In the genomic region with DNA sequence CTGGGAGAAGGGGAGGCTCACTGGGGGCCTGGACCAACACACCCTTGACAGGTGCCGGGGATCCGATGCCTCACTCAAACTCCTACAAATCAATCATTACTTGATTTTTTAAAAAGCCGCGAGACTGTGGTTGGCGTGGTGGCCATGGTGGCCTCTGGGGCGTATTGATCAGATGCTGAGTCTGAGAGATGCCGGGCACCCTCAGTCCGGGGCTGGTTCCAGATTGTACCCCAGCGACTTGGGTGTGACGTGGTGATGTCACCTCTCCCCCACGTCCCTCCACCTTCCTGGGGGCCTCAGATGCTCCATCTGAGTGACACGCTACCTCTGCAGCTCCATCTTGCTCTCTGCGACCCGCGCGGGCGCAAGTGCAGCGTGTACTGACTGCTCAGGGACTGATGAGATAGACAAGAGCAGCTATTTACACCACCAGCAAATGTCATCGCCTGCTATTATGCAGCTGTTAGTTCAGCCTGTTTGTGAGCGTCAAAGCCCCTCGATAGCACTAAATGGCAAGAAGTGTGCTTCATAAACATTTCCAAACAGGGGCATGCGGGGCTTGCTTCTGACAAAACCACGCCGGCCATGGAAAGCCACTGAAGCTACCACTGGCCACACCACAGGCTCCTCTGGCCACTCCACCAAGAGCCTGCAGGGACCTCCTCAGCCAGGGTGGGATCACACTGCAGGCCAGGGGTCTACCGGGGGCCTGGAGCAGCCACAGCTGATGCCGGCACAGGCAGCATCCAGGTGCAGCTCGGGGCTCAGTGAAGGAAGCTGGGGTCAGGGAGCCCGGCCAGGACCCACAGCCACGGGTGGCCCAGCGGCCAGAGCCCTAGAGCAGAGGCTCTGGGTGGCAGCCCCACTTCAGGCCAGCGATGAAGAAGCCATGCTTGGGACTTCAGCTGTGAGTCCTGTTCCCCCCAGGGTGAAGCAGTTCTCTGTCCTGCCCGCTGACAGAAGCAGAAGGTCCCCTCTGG, we compare ENCODE assay signal across 19 cellular contexts. TPM values are rescaled to one million over a fixed set of nuclear protein-coding genes. Genes with fewer than 3 reads are reported as not detected.
DNase-seq lines count a peak whose midpoint lies in the region; ATAC-seq, FAIRE-seq and TF ChIP-seq lines count a peak whose summit lies in the region.
"Had no signal": no experiment of that assay in that cellular context is flagged by ENCODE, and none has a peak within 500 bp of the region (broad histone marks: within the 10 kb centered on the region; RNA-seq: fewer than 3 reads in every experiment).

No MANE protein-coding gene starts in this region.

- H2AK5ac ChIP-seq in H1 (ENCODE audit: low read depth, low read length): no peak overlapping the region

- TF ChIP-seq POLR2A in H1 (IDR thresholded peaks at IDR 0.05; ENCODE audit: control extremely low read depth in 1 of 2, low read depth in 2 of 2, low read length in 2 of 2): no peak

- no peak for FAIRE-seq in H1 (lab: Jason Lieb, UNC)
- FAIRE-seq in kidney (lab: Jason Lieb, UNC): no peak
- FAIRE-seq: GM12892 had no signal

- no peak overlapping the region for H2BK15ac ChIP-seq in H1 (ENCODE audit: low read length)

- no peak overlapping the region for H2BK20ac ChIP-seq in H1 (ENCODE audit: low read length)

- H3K14ac ChIP-seq in H1 (ENCODE audit: insufficient read length): no peak overlapping the region

- TF ChIP-seq RAD21 in H1 (IDR thresholded peaks at IDR 0.05 in 1 of 2, conservative IDR thresholded peaks at IDR 0.05 in 1 of 2; ENCODE audit: low read depth in 2 of 2, low read length in 2 of 2): no peak

- H3K9ac ChIP-seq in H1 (replicated peaks in 1 of 4; ENCODE audit: extremely low read depth in 1 of 4, low read depth in 3 of 4, low read length in 3 of 4) (no peak overlapping the region), kidney (ENCODE audit: low read length in 2 of 2) (no peak overlapping the region)

- CTCF ChIA-PET in H1 (lab: Charles Lee; ENCODE audit: partially characterized antibody): interaction anchor here (0.5 to 2.4 kb wide), 8 partner anchors 10 to 250 kb away, joined by 3 to 6 read pairs (median 3); no protein-coding TSS in a partner anchor

- DNase-seq in Right ventricle myocardium inferior (ENCODE audit: missing footprints) (peak; percentile 55), right atrium auricular region (ENCODE audit: low spot score) (no peak), H1 (ENCODE audit: low read depth in 1 of 2, low spot score in 2 of 2) (no peak), kidney (peak; percentile 55), osteoblast (ENCODE audit: insufficient read length, low spot score, missing footprints) (peak; percentile 58), KBM-7 (no peak)
- DNase-seq in activated CD4-positive, alpha-beta T cell treated with anti-CD3 and anti-CD28 coated beads, Interleukin-2, amount 50 U/mL, for 4 hours: no peak
- DNase-seq: CD8-positive, alpha-beta memory T cell; DMS 273 treated with DMSO at 0.1 percent for 48 hours; H9 had no signal

- intact Hi-C loops in Right ventricle myocardium inferior (cut with DNase I) (no loop called here), kidney (cut with DNase I) (no loop called here)

- POLR2A ChIA-PET in H1 (lab: Charles Lee; ENCODE audit: partially characterized antibody): interaction anchor here (1.0 to 2.8 kb wide), 2 partner anchors 9 to 15 kb away, joined by 3 to 10 read pairs; no protein-coding TSS in a partner anchor

- H3K79me1 ChIP-seq in H1 (ENCODE audit: low read depth, low read length): no peaks in the 10 kb centered on the region

- H3K4ac ChIP-seq in H1 (replicated peaks; ENCODE audit: insufficient read length, low read depth, low read length): no peak overlapping the region

- no peak overlapping the region for H3K18ac ChIP-seq in H1 (ENCODE audit: extremely low read depth, low read length)

- H2AFZ ChIP-seq in H1 (ENCODE audit: low read length) (no peak overlapping the region), osteoblast (ENCODE audit: low read length) (no peak overlapping the region)
- H2AFZ ChIP-seq: GM23338 had no signal

- H4K91ac ChIP-seq in H1 (replicated peaks; ENCODE audit: insufficient read length, low read length): no peak overlapping the region

- no peak overlapping the region for H2BK120ac ChIP-seq in H1 (replicated peaks; ENCODE audit: low read depth, low read length)

- H3K9me3 ChIP-seq in right atrium auricular region: peaks cover 0 to 5% of the 10 kb centered on the region in 2 donors
- H3K9me3 ChIP-seq in H1 (ENCODE audit: insufficient read depth in 2 of 2, low read depth in 1 of 2, low read length in 1 of 2): no peaks in the 10 kb centered on the region
- H3K9me3 ChIP-seq in kidney (ENCODE audit: control insufficient read depth in 1 of 2, low read length in 2 of 2): no peaks in the 10 kb centered on the region
- peaks cover 5% of the 10 kb centered on the region for H3K9me3 ChIP-seq in osteoblast (ENCODE audit: low read depth, low read length)

- ATAC-seq in Right ventricle myocardium inferior: no peak
- ATAC-seq in HG03571 (IDR thresholded peaks at IDR 0.05; ENCODE audit: unreplicated experiment): no peak
- ATAC-seq: GM23338 had no signal

- H3K36me3 ChIP-seq in right atrium auricular region (no peaks in the 10 kb centered on the region), H1 (ENCODE audit: control insufficient read depth in 2 of 4, insufficient read depth in 4 of 4, low read length in 3 of 4) (no peaks in the 10 kb centered on the region), kidney (ENCODE audit: control insufficient read depth in 1 of 2, insufficient read depth in 2 of 2, low read length in 2 of 2) (no peaks in the 10 kb centered on the region), osteoblast (ENCODE audit: insufficient read depth, low read length) (no peaks in the 10 kb centered on the region)

- WGBS in H1 (ENCODE audit: extremely low coverage in 1 of 2, insufficient coverage in 1 of 2, insufficient read length in 1 of 2, insufficient replicate concordance in 2 of 2, low coverage in 1 of 2, low lambda C conversion rate in 2 of 2, missing lambda C conversion rate in 1 of 2), 2 experiments: 87% methylated on average over 30 of the region's 32 CpGs; no CpG with 5 or more reads in 1 of the 2 experiments

- in situ Hi-C loops in KBM-7 (cut with MboI; ENCODE audit: low pct_unique_long_range_greater_than_20kb, low sequenced_read_pairs): no loop called here

- H4K8ac ChIP-seq in H1 (ENCODE audit: extremely low read depth, insufficient read depth, low read length): peak overlapping the region; percentile 5; the same call in 1 of the 2 replicates

- TF ChIP-seq CTCF in right atrium auricular region (IDR thresholded peaks at IDR 0.05) (no peak), H1 (IDR thresholded peaks at IDR 0.05; ENCODE audit: control extremely low read depth in 1 of 3, insufficient read depth in 1 of 3, low read depth in 1 of 3, low read length in 3 of 3) (no peak), kidney (IDR thresholded peaks at IDR 0.05; ENCODE audit: borderline replicate concordance, extremely low read depth, insufficient read depth) (no peak), osteoblast (IDR thresholded peaks at IDR 0.05; ENCODE audit: extremely low read depth, low read depth, low read length) (no peak)

- no peak for TF ChIP-seq EP300 in H1 (IDR thresholded peaks at IDR 0.05; ENCODE audit: borderline replicate concordance in 1 of 2, low read depth in 2 of 2, low read length in 2 of 2)

- H3K56ac ChIP-seq in H1 (replicated peaks; ENCODE audit: insufficient read length, low read depth, low read length): no peak overlapping the region

- no peaks in the 10 kb centered on the region for H3K4me1 ChIP-seq in right atrium auricular region
- H3K4me1 ChIP-seq in H1 (replicated peaks in 1 of 4; ENCODE audit: control insufficient read depth in 3 of 4, insufficient read depth in 4 of 4, low read length in 3 of 4): peaks cover 0 to 2% (median 0%) of the 10 kb centered on the region in 4 experiments; a peak in 3 of 7 replicates
- H3K4me1 ChIP-seq in kidney (ENCODE audit: control insufficient read depth in 1 of 2, insufficient read depth in 1 of 2, low read depth in 1 of 2, low read length in 2 of 2): no peaks in the 10 kb centered on the region
- H3K4me1 ChIP-seq in osteoblast (ENCODE audit: insufficient read depth, low read length): no peaks in the 10 kb centered on the region

- H3K27ac ChIP-seq in right atrium auricular region (no peak overlapping the region), H1 (ENCODE audit: low read depth, low read length) (no peak overlapping the region), kidney (ENCODE audit: low read depth in 2 of 2, low read length in 2 of 2) (no peak overlapping the region), osteoblast (ENCODE audit: low read depth, low read length) (no peak overlapping the region)
- H3K27ac ChIP-seq: 22Rv1 had no signal

- H3K4me2 ChIP-seq in H1 (ENCODE audit: insufficient read depth in 1 of 2, low read depth in 2 of 2, low read length in 2 of 2) (no peak overlapping the region), osteoblast (ENCODE audit: insufficient read depth, low read length) (no peak overlapping the region)
- H3K4me2 ChIP-seq: GM23338 had no signal

- no peaks in the 10 kb centered on the region for H3K23me2 ChIP-seq in H1 (ENCODE audit: low read depth, low read length)

- H3K4me3 ChIP-seq in right atrium auricular region (no peak overlapping the region), H1 (ENCODE audit: extremely low read depth in 1 of 4, insufficient read depth in 2 of 4, low read depth in 3 of 4, low read length in 4 of 4) (no peak overlapping the region), kidney (ENCODE audit: low read length in 2 of 2) (no peak overlapping the region), osteoblast (ENCODE audit: insufficient read depth, low read length) (no peak overlapping the region)
- H3K4me3 ChIP-seq: GM23338 had no signal

- H3K27me3 ChIP-seq in right atrium auricular region (no peaks in the 10 kb centered on the region), H1 (replicated peaks in 1 of 4; ENCODE audit: control insufficient read depth in 3 of 4, extremely low read depth in 1 of 4, insufficient read depth in 3 of 4, low read length in 3 of 4) (no peaks in the 10 kb centered on the region; a peak in 1 of 7 replicates), osteoblast (ENCODE audit: insufficient read depth, low read length) (peaks cover 8% of the 10 kb centered on the region)

- no peaks in the 10 kb centered on the region for H3K79me2 ChIP-seq in H1 (ENCODE audit: control insufficient read depth in 1 of 2, insufficient read depth in 2 of 2, low read length in 2 of 2)
- H3K79me2 ChIP-seq in osteoblast (ENCODE audit: insufficient read depth, low read length): no peaks in the 10 kb centered on the region

- H2BK5ac ChIP-seq in H1 (ENCODE audit: low read depth, low read length): no peak overlapping the region

- H2BK12ac ChIP-seq in H1 (ENCODE audit: low read depth, low read length): no peak overlapping the region

- no peak overlapping the region for H4K5ac ChIP-seq in H1 (ENCODE audit: insufficient read length, low read depth, low read length)

- H4K20me1 ChIP-seq in H1 (replicated peaks in 1 of 2; ENCODE audit: control insufficient read depth in 1 of 2, insufficient read depth in 2 of 2, low read length in 2 of 2): no peaks in the 10 kb centered on the region
- no peaks in the 10 kb centered on the region for H4K20me1 ChIP-seq in osteoblast (ENCODE audit: insufficient read depth, low read length)

- H3K23ac ChIP-seq in H1 (ENCODE audit: insufficient read length): no peak overlapping the region

RNA-seq across cellular contexts. Expression of gene SLC6A3, which starts 50.1 kb away (rescaled TPM):
- not detected for total RNA-seq in Right ventricle myocardium inferior
- total RNA-seq in right atrium auricular region: under 1 TPM in 1 of 2 donors, not detected in 1; 0.16 TPM
- total RNA-seq in H1 (2021; fragmentation: NEBNext Ultra II Directional; extraction: Animal tissue kit (Norgen Biotek cat#: 25700)): 0.46 and 0.48 TPM in 2 replicates
- 0.86 and 0.91 TPM in 2 replicates for polyA plus RNA-seq in H1 (2011; rRNA removed)
- 0.57 TPM for polyA plus RNA-seq in H1 (2011; cell fraction: cytosol; rRNA removed)
- 1.9 TPM for polyA plus RNA-seq in H1 (2011; cell fraction: nucleus; rRNA removed)
- polyA plus RNA-seq in H1 (2012, experiment 1 of 2): 0.55 to 0.88 TPM (median 0.75 TPM) in 4 replicates
- polyA plus RNA-seq in H1 (2012, experiment 2 of 2): 0.58 TPM
- polyA plus RNA-seq in H1 (2013, experiment 1 of 2): 0.77 TPM
- polyA plus RNA-seq in H1 (2013, experiment 2 of 2): 0.94 TPM
- polyA minus RNA-seq in H1 (2011; rRNA and poly(A)+ RNA removed): 1.0 and 1.1 TPM in 2 replicates
- polyA minus RNA-seq in H1 (2011; cell fraction: cytosol; rRNA and poly(A)+ RNA removed): 0.44 TPM
- 0.50 TPM for polyA minus RNA-seq in H1 (2011; cell fraction: nucleus; rRNA and poly(A)+ RNA removed)
- 0.54 TPM for total RNA-seq in kidney
- polyA plus RNA-seq in kidney (ENCODE audit: insufficient read depth, low read depth, low replicate concordance): 0.09 TPM
- total RNA-seq in osteoblast: not detected in 2 replicates
- total RNA-seq: A673; CD8-positive, alpha-beta memory T cell; Daoy; HT-29 had no signal
- polyA plus RNA-seq: BJ; CD8-positive, alpha-beta memory T cell; IgD-negative memory B cell had no signal

RNA-seq across cellular contexts. Expression of gene CLPTM1L, which starts 50.3 kb away (rescaled TPM):
- 33.3 TPM for total RNA-seq in Right ventricle myocardium inferior
- 10 to 100 TPM; 56.6 to 85.4 TPM for total RNA-seq in right atrium auricular region
- total RNA-seq in H1 (2021; fragmentation: NEBNext Ultra II Directional; extraction: Animal tissue kit (Norgen Biotek cat#: 25700)): 102 and 109 TPM in 2 replicates
- 119 and 122 TPM in 2 replicates for polyA plus RNA-seq in H1 (2011; rRNA removed)
- 110 TPM for polyA plus RNA-seq in H1 (2011; cell fraction: cytosol; rRNA removed)
- 138 TPM for polyA plus RNA-seq in H1 (2011; cell fraction: nucleus; rRNA removed)
- polyA plus RNA-seq in H1 (2012, experiment 1 of 2): 78.3 to 114 TPM (median 89.5 TPM) in 4 replicates
- polyA plus RNA-seq in H1 (2012, experiment 2 of 2): 134 TPM
- 79.2 TPM for polyA plus RNA-seq in H1 (2013, experiment 1 of 2)
- polyA plus RNA-seq in H1 (2013, experiment 2 of 2): 82.6 TPM
- polyA minus RNA-seq in H1 (2011; rRNA and poly(A)+ RNA removed): 97.1 and 170 TPM in 2 replicates
- 66.9 TPM for polyA minus RNA-seq in H1 (2011; cell fraction: cytosol; rRNA and poly(A)+ RNA removed)
- 56.8 TPM for polyA minus RNA-seq in H1 (2011; cell fraction: nucleus; rRNA and poly(A)+ RNA removed)
- total RNA-seq in kidney: 96.6 TPM
- polyA plus RNA-seq in kidney (ENCODE audit: insufficient read depth, low read depth, low replicate concordance): 135 TPM
- total RNA-seq in osteoblast: 134 and 139 TPM in 2 replicates

Comparison
In these comparisons a context has a peak if more than half of its experiments do, and no peak if none do; other contexts are left out.
1. DNase-seq: peak in Right ventricle myocardium inferior (single experiment), kidney (single experiment) and osteoblast (single experiment); none in right atrium auricular region (single experiment), H1 (0 of 2), activated CD4-positive, alpha-beta T cell treated with anti-CD3 and anti-CD28 coated beads, Interleukin-2, amount 50 U/mL, for 4 hours (0 of 2) and KBM-7 (single experiment).